Comparison of ENCODE assay signal across 13 cellular contexts in the genomic region with DNA sequence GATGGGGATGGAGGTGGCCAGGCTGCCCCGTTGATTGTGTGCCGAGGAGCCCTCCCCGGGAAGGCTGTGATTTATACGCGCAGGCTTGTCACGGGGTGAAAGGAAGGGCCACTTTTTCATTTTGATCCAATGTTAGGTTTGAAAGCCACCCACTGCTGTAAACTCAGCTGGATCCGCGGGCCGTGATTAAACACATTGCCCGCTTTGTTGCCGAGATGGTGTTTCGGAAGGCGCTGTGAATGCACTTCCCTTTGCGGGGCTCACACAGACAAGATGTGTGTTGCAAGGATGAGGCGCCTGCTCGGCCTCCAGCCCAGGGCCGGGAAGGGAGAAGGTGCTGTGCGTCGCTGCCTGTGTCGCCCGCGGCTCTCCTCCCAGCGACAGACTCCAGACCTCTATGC.
DNase-seq lines count a peak whose midpoint lies in the region; ATAC-seq, FAIRE-seq and TF ChIP-seq lines count a peak whose summit lies in the region.
"Had no signal": no experiment of that assay in that cellular context is flagged by ENCODE, and none has a peak within 500 bp of the region (broad histone marks: within the 10 kb centered on the region; RNA-seq: fewer than 3 reads in every experiment).

No MANE protein-coding gene starts in this region.

- H3K4me1 Mint-ChIP-seq in central memory CD8-positive, alpha-beta T cell: peaks cover 4% of the 10 kb centered on the region
- H3K4me1 Mint-ChIP-seq in activated CD8-positive, alpha-beta T cell treated with anti-CD3 and anti-CD28 coated beads for 36 hours (ENCODE audit: low read depth): no peaks in the 10 kb centered on the region

- no peak overlapping the region for H3K4me3 ChIP-seq in GM23248

- H3K9me3 Mint-ChIP-seq in central memory CD8-positive, alpha-beta T cell: no peaks in the 10 kb centered on the region
- no peaks in the 10 kb centered on the region for H3K9me3 Mint-ChIP-seq in activated CD8-positive, alpha-beta T cell treated with anti-CD3 and anti-CD28 coated beads for 36 hours

- intact Hi-C loops in posterior cingulate gyrus (cut with DNase I): no loop called here
- intact Hi-C loops in activated CD8-positive, alpha-beta T cell treated with anti-CD3 and anti-CD28 coated beads for 36 hours (cut with micrococcal nuclease): no loop called here

- WGBS in GM23248 (ENCODE audit: low coverage in 1 of 2, low lambda C conversion rate in 2 of 2, missing lambda C conversion rate in 2 of 2), 2 experiments: 2 to 4% methylated on average over 23 of the region's 23 CpGs

- peaks cover 49% of the 10 kb centered on the region for H3K27me3 Mint-ChIP-seq in central memory CD8-positive, alpha-beta T cell
- H3K27me3 Mint-ChIP-seq in activated CD8-positive, alpha-beta T cell treated with anti-CD3 and anti-CD28 coated beads for 36 hours: peaks cover 22% of the 10 kb centered on the region

- no peaks in the 10 kb centered on the region for H3K27me3 ChIP-seq in GM23248 (replicated peaks; ENCODE audit: insufficient read depth)
- H3K27me3 ChIP-seq: foreskin keratinocyte had no signal

- H3K27ac Mint-ChIP-seq in central memory CD8-positive, alpha-beta T cell (ENCODE audit: low read depth): no peak overlapping the region
- no peak overlapping the region for H3K27ac Mint-ChIP-seq in activated CD8-positive, alpha-beta T cell treated with anti-CD3 and anti-CD28 coated beads for 36 hours
- H3K27ac Mint-ChIP-seq: CD4-positive, CD25-positive, alpha-beta regulatory T cell had no signal

- H3K4me1 ChIP-seq in GM23248 (ENCODE audit: insufficient read depth): no peaks in the 10 kb centered on the region
- H3K4me1 ChIP-seq: foreskin keratinocyte had no signal

- H3K9me2 ChIP-seq in GM23248 (ENCODE audit: insufficient read depth): no peaks in the 10 kb centered on the region

- POLR2A ChIA-PET in activated CD8-positive, alpha-beta T cell treated with anti-CD3 and anti-CD28 coated beads for 36 hours (lab: Charles Lee): no interaction called here

- H3K36me3 ChIP-seq in GM23248 (ENCODE audit: low read depth): no peaks in the 10 kb centered on the region

- H4K20me1 ChIP-seq in GM23248 (ENCODE audit: insufficient read depth): no peaks in the 10 kb centered on the region

- CTCF ChIA-PET in activated CD8-positive, alpha-beta T cell treated with anti-CD3 and anti-CD28 coated beads for 36 hours (lab: Charles Lee): no interaction called here

- H3F3A ChIP-seq in GM23248 (ENCODE audit: insufficient read depth): no peaks in the 10 kb centered on the region

- no peak for TF ChIP-seq CTCF in activated CD8-positive, alpha-beta T cell treated with anti-CD3 and anti-CD28 coated beads for 36 hours (IDR thresholded peaks at IDR 0.05)

- no peak for FAIRE-seq in RCC 7860 (lab: Jason Lieb, UNC)

- no peak overlapping the region for H2AFZ ChIP-seq in GM23248

- DNase-seq in GM23248 (peak; percentile 1), iPS-NIHi7 (ENCODE audit: extremely low spot score) (peak; percentile 50), posterior cingulate gyrus (peak; percentile 34 to 94 (median 62)), RCC 7860 (ENCODE audit: low spot score) (no peak)
- no peak for DNase-seq in central memory CD8-positive, alpha-beta T cell (ENCODE audit: low spot score in 2 of 2)
- no peak for DNase-seq in effector CD8-positive, alpha-beta T cell (lab: John Stamatoyannopoulos, UW)
- DNase-seq in activated CD8-positive, alpha-beta T cell treated with anti-CD3 and anti-CD28 coated beads for 36 hours: no peak
- DNase-seq in activated CD4-positive, alpha-beta T cell treated with anti-CD3 and anti-CD28 coated beads, Interleukin-2, amount 50 U/mL, for 48 hours: no peak
- DNase-seq: activated gamma-delta T cell treated with Interleukin-2 at 50 U/mL for 16 hours; CD4-positive, CD25-positive, alpha-beta regulatory T cell; foreskin keratinocyte; NCI-H2227 treated with DMSO at 0.1 percent for 48 hours; T1000 had no signal

- H3K4me3 Mint-ChIP-seq in central memory CD8-positive, alpha-beta T cell: peak overlapping the region; percentile 31
- H3K4me3 Mint-ChIP-seq in activated CD8-positive, alpha-beta T cell treated with anti-CD3 and anti-CD28 coated beads for 36 hours: no peak overlapping the region
- H3K4me3 Mint-ChIP-seq: CD4-positive, CD25-positive, alpha-beta regulatory T cell had no signal

- no peak overlapping the region for H3K4me2 ChIP-seq in GM23248 (ENCODE audit: unreplicated experiment)

- no peaks in the 10 kb centered on the region for H3K9me3 ChIP-seq in GM23248 (ENCODE audit: low read depth)

- no peak overlapping the region for H3K27ac ChIP-seq in GM23248
- H3K27ac ChIP-seq: foreskin keratinocyte had no signal

- no peaks in the 10 kb centered on the region for H3K36me3 Mint-ChIP-seq in central memory CD8-positive, alpha-beta T cell (ENCODE audit: insufficient read depth)
- H3K36me3 Mint-ChIP-seq in activated CD8-positive, alpha-beta T cell treated with anti-CD3 and anti-CD28 coated beads for 36 hours (ENCODE audit: low read depth): no peaks in the 10 kb centered on the region
- H3K36me3 Mint-ChIP-seq: CD4-positive, CD25-positive, alpha-beta regulatory T cell had no signal

- H3K79me2 ChIP-seq in GM23248 (ENCODE audit: insufficient read depth): no peaks in the 10 kb centered on the region

- H3K9ac ChIP-seq in GM23248: no peak overlapping the region

- no peak for ATAC-seq in central memory CD8-positive, alpha-beta T cell (replicated peaks; ENCODE audit: extremely low read depth, poor library complexity, severe bottlenecking)
- no peak for ATAC-seq in activated CD8-positive, alpha-beta T cell treated with anti-CD3 and anti-CD28 coated beads for 36 hours
- ATAC-seq: foreskin keratinocyte had no signal

- in situ Hi-C loops in GM23248 (cut with MboI): no loop called here

Comparison
In these comparisons a context has a peak if more than half of its experiments do, and no peak if none do; other contexts are left out.
1. DNase-seq: peak in GM23248 (single experiment), iPS-NIHi7 (single experiment) and posterior cingulate gyrus (10 of 10); none in central memory CD8-positive, alpha-beta T cell (0 of 2), effector CD8-positive, alpha-beta T cell (single experiment), activated CD8-positive, alpha-beta T cell treated with anti-CD3 and anti-CD28 coated beads for 36 hours (single experiment), RCC 7860 (single experiment) and activated CD4-positive, alpha-beta T cell treated with anti-CD3 and anti-CD28 coated beads, Interleukin-2, amount 50 U/mL, for 48 hours (0 of 2).